ENCODE assay signal across 18 cellular contexts in the genomic region with DNA sequence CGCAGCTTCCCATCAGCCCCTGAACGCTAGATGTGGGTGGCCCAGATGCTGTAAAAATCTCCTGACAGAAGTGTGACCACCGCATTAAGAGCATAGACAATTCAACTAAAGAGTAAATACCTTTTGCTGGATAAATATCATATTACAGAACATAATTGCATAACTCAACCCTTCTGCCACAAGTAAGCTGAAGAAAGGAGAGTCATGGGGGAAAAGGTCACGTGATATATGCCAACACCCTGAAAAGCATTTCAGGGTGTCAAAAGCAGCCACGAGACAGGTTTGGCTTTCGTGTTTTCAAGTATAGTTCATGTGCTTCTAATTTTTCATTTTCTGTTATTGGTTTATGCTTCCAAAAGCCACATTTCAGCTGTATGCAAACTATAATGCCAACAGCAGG.
DNase-seq lines count a peak whose midpoint lies in the region; ATAC-seq, FAIRE-seq and TF ChIP-seq lines count a peak whose summit lies in the region.
"Had no signal": no experiment of that assay in that cellular context is flagged by ENCODE, and none has a peak within 500 bp of the region (broad histone marks: within the 10 kb centered on the region; RNA-seq: fewer than 3 reads in every experiment).

No MANE protein-coding gene starts in this region.

- H3K9ac ChIP-seq in K562 (ENCODE audit: insufficient read depth in 1 of 2, low read depth in 2 of 2, low read length in 2 of 2) = no peak overlapping the region
- peak overlapping the region; percentile 26 for H3K9ac ChIP-seq in mesenchymal stem cell (ENCODE audit: low read length)
- H3K9ac ChIP-seq: BLaER1 had no signal

- in situ Hi-C loops in K562 (cut with MboI) = no loop called here

- no peaks in the 10 kb centered on the region for H3K9me1 ChIP-seq in K562 (ENCODE audit: control insufficient read depth, insufficient read depth, low read length)

- TF ChIP-seq POLR2A in K562 (conservative IDR thresholded peaks at IDR 0.05) = no peak

- no peaks in the 10 kb centered on the region for H3K36me3 ChIP-seq in K562 (ENCODE audit: control insufficient read depth, insufficient read depth, low read length)
- H3K36me3 ChIP-seq in mesenchymal stem cell (ENCODE audit: control insufficient read depth in 1 of 2, insufficient read depth in 2 of 2, low read depth in 1 of 2, low read length in 2 of 2) = no peaks in the 10 kb centered on the region
- H3K36me3 ChIP-seq: BLaER1, tibial artery had no signal

- H3K18ac ChIP-seq in mesenchymal stem cell (ENCODE audit: low read depth in 1 of 2, low read length in 2 of 2) = no peak overlapping the region

- H4K91ac ChIP-seq in mesenchymal stem cell (ENCODE audit: low read length) = no peak overlapping the region

- H3K14ac ChIP-seq in mesenchymal stem cell (ENCODE audit: low read length in 2 of 2) = no peak overlapping the region

- FAIRE-seq in K562 (lab: Jason Lieb, UNC) = no peak
- FAIRE-seq: frontal cortex had no signal

- H3K23ac ChIP-seq in mesenchymal stem cell (ENCODE audit: low read length in 2 of 2) = no peak overlapping the region

- TF ChIP-seq CTCF in K562 (IDR thresholded peaks at IDR 0.05 in 2 of 3, conservative IDR thresholded peaks at IDR 0.05 in 1 of 3; ENCODE audit: insufficient read depth in 2 of 3, low read depth in 1 of 3, low read length in 3 of 3) = no peak

- no peak overlapping the region for H2BK15ac ChIP-seq in mesenchymal stem cell (ENCODE audit: low read depth, poor library complexity, severe bottlenecking)

- H2BK5ac ChIP-seq in mesenchymal stem cell (ENCODE audit: low read depth, low read length, poor library complexity, severe bottlenecking) = no peak overlapping the region

- POLR2A ChIA-PET in K562 (lab: Yijun Ruan, JAX) = no interaction called here

- no peak for TF ChIP-seq EP300 in K562 (IDR thresholded peaks at IDR 0.05; ENCODE audit: low read length)

- CTCF ChIA-PET in K562 (lab: Yijun Ruan, JAX; ENCODE audit: low intra/inter-chr PET ratio) = no interaction called here

- TF ChIP-seq RAD21 in K562 (CRISPR knock-in tag; conservative IDR thresholded peaks at IDR 0.05 in 1 of 2, IDR thresholded peaks at IDR 0.05 in 1 of 2) = no peak

- H3K27ac ChIP-seq in K562 (ENCODE audit: extremely low read depth, low read depth, low read length) = no peak overlapping the region
- H3K27ac ChIP-seq in mesenchymal stem cell (ENCODE audit: low read length, poor library complexity, severe bottlenecking) = peak overlapping the region; percentile 38
- H3K27ac ChIP-seq: BLaER1, tibial artery had no signal

- ATAC-seq in K562 (no peak), esophagus mucosa (no peak)
- ATAC-seq: activated T-cell treated with anti-CD3 and anti-CD28 coated beads, Interleukin-2, amount 50 U/mL, for 72 hours; stimulated activated memory B cell treated with anti-CD40 and anti-IgM and Interleukin-4, amounts not matched to agents 10 μg/mL and 1 μg/mL and 100 μg/mL, for 72 hours had no signal

- H2BK12ac ChIP-seq in mesenchymal stem cell (ENCODE audit: low read length in 2 of 2) = no peak overlapping the region

- H3K4me2 ChIP-seq in K562 (ENCODE audit: insufficient read depth, low read length) (no peak overlapping the region), mesenchymal stem cell (ENCODE audit: low read length, poor library complexity, severe bottlenecking) (no peak overlapping the region)
- H3K4me2 ChIP-seq: BLaER1 had no signal

- H3K9me3 ChIP-seq in K562 (replicated peaks; ENCODE audit: control insufficient read depth, insufficient read depth, low read depth, low read length) (no peaks in the 10 kb centered on the region), mesenchymal stem cell (ENCODE audit: control insufficient read depth, low read length) (no peaks in the 10 kb centered on the region)
- H3K9me3 ChIP-seq: BLaER1, tibial artery had no signal

- H3K4ac ChIP-seq in mesenchymal stem cell (ENCODE audit: low read depth in 1 of 2, low read length in 2 of 2) = no peak overlapping the region

- H3K4me1 ChIP-seq in K562 (replicated peaks in 1 of 2; ENCODE audit: control insufficient read depth in 2 of 2, insufficient read depth in 2 of 2, low read length in 2 of 2) = no peaks in the 10 kb centered on the region
- H3K4me1 ChIP-seq in mesenchymal stem cell (ENCODE audit: control insufficient read depth, insufficient read depth, low read depth, low read length) = peaks cover 2% of the 10 kb centered on the region
- H3K4me1 ChIP-seq: BLaER1 had no signal

- no peak overlapping the region for H4K8ac ChIP-seq in mesenchymal stem cell (ENCODE audit: low read length)

- H3K4me3 ChIP-seq in K562 = no peak overlapping the region
- peak overlapping the region in 1 of 2 experiments; percentile 12 for H3K4me3 ChIP-seq in mesenchymal stem cell (ENCODE audit: insufficient read depth in 1 of 2, low read depth in 1 of 2, low read length in 2 of 2)
- H3K4me3 ChIP-seq: BLaER1, tibial artery had no signal

- WGBS in K562 (ENCODE audit: insufficient coverage, low coverage, missing lambda C conversion rate) = 3% methylated on average over 6 of the region's 6 CpGs
- WGBS in mesenchymal stem cell = 77% methylated on average over 5 of the region's 6 CpGs

- H3K27me3 ChIP-seq in K562 (ENCODE audit: control insufficient read depth in 2 of 2, insufficient read depth in 2 of 2, low read length in 2 of 2) (no peaks in the 10 kb centered on the region), mesenchymal stem cell (ENCODE audit: control insufficient read depth in 1 of 2, insufficient read depth in 1 of 2, low read length in 2 of 2) (no peaks in the 10 kb centered on the region)
- H3K27me3 ChIP-seq: BLaER1, tibial artery had no signal

- H2BK120ac ChIP-seq in mesenchymal stem cell (ENCODE audit: low read depth, low read length) = no peak overlapping the region

- peak; percentile 15 for DNase-seq in GM03348 (ENCODE audit: low spot score)
- peak; percentile 36 for DNase-seq in NCI-H226
- no peak for DNase-seq in K562 (ENCODE audit: extremely low read depth in 1 of 4, low spot score in 3 of 4)
- DNase-seq in mesenchymal stem cell = peak; percentile 14
- no peak for DNase-seq in HUDEP-2 (lab: John Stamatoyannopoulos, UW; ENCODE audit: unreplicated experiment in 76 of 76)
- DNase-seq in activated T-cell treated with anti-CD3 and anti-CD28 coated beads, Interleukin-2, amount 50 U/mL, for 1 hour = no peak
- DNase-seq: activated CD4-positive, alpha-beta T cell treated with anti-CD3 and anti-CD28 coated beads, Interleukin-2, amount 50 U/mL, for 48 hours; activated naive CD8-positive, alpha-beta T cell treated with anti-CD3 and anti-CD28 coated beads for 36 hours; activated T-cell treated with anti-CD3 and anti-CD28 coated beads, Interleukin-2, amount 50 U/mL, for 72 hours; DMS153; NCI-H1092 treated with DMSO at 0.1 percent for 48 hours; NCI-H2227 treated with DMSO at 0.1 percent for 48 hours; stimulated activated CD4-positive, alpha-beta T cell treated with anti-CD3 and anti-CD28 coated beads, Interleukin-12 subunit alpha, Interleukin-12 subunit beta, amount 100 ng/mL, for 4 hours; tibial artery had no signal

- H4K20me1 ChIP-seq in K562 (replicated peaks; ENCODE audit: control insufficient read depth, insufficient read depth, low read length) = no peaks in the 10 kb centered on the region
- H4K20me1 ChIP-seq: BLaER1 had no signal

- no peak overlapping the region for H2AFZ ChIP-seq in K562 (ENCODE audit: low read depth, low read length)
- no peak overlapping the region for H2AFZ ChIP-seq in mesenchymal stem cell (ENCODE audit: low read depth, low read length)

- H3K79me1 ChIP-seq in mesenchymal stem cell (replicated peaks; ENCODE audit: low read length, poor library complexity, severe bottlenecking) = peaks cover 6% of the 10 kb centered on the region

- no TSS peak for BruUV-seq in K562 (replicated peaks; lab: Mats Ljungman, UMichigan)

- no peaks in the 10 kb centered on the region for H3K79me2 ChIP-seq in K562 (ENCODE audit: control insufficient read depth, insufficient read depth, low read length)

- H2AK5ac ChIP-seq in mesenchymal stem cell (ENCODE audit: low read length, severe bottlenecking) = no peak overlapping the region

- intact Hi-C loops in K562 (cut with micrococcal nuclease) = no loop called here

TF ChIP-seq in K562, 482 proteins besides CTCF, POLR2A, EP300 and RAD21:
- TF ChIP-seq, protein P1, sequence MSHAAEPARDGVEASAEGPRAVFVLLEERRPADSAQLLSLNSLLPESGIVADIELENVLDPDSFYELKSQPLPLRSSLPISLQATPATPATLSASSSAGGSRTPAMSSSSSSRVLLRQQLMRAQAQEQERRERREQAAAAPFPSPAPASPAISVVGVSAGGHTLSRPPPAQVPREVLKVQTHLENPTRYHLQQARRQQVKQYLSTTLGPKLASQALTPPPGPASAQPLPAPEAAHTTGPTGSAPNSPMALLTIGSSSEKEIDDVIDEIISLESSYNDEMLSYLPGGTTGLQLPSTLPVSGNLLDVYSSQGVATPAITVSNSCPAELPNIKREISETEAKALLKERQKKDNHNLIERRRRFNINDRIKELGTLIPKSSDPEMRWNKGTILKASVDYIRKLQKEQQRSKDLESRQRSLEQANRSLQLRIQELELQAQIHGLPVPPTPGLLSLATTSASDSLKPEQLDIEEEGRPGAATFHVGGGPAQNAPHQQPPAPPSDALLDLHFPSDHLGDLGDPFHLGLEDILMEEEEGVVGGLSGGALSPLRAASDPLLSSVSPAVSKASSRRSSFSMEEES (CRISPR knock-in tag; IDR thresholded peaks at IDR 0.05) = peak; percentile 71; the same call in 1 of the 2 replicates
- TF ChIP-seq, protein P2, sequence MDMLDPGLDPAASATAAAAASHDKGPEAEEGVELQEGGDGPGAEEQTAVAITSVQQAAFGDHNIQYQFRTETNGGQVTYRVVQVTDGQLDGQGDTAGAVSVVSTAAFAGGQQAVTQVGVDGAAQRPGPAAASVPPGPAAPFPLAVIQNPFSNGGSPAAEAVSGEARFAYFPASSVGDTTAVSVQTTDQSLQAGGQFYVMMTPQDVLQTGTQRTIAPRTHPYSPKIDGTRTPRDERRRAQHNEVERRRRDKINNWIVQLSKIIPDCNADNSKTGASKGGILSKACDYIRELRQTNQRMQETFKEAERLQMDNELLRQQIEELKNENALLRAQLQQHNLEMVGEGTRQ (CRISPR knock-in tag; IDR thresholded peaks at IDR 0.05) = no peak
- no peak for TF ChIP-seq RFX5 (IDR thresholded peaks at IDR 0.05; ENCODE audit: low read depth, low read length)
- TF ChIP-seq RAD51 (IDR thresholded peaks at IDR 0.05; ENCODE audit: borderline replicate concordance, low read depth) = peak; percentile 40; the same call in 1 of the 2 replicates

Comparison
In these comparisons a context has a peak if more than half of its experiments do, and no peak if none do; other contexts are left out.
1. DNase-seq: peak in GM03348 (single experiment), NCI-H226 (single experiment) and mesenchymal stem cell (single experiment); none in K562 (0 of 4), HUDEP-2 (0 of 76) and activated T-cell treated with anti-CD3 and anti-CD28 coated beads, Interleukin-2, amount 50 U/mL, for 1 hour (single experiment).